ENCODE assay signal across 22 cellular contexts in genomic region chr20:53889411-53890148, GRCh38.
DNase-seq lines count a peak whose midpoint lies in the region; ATAC-seq, FAIRE-seq and TF ChIP-seq lines count a peak whose summit lies in the region.
"Had no signal": no experiment of that assay in that cellular context is flagged by ENCODE, and none has a peak within 500 bp of the region (broad histone marks: within the 10 kb centered on the region; RNA-seq: fewer than 3 reads in every experiment).

No MANE protein-coding gene starts in this region.

- H3K9me3 ChIP-seq in HEK293 (ENCODE audit: control insufficient read depth, insufficient read depth, low read depth, low read length), result no peaks in the 10 kb centered on the region
- H3K9me3 ChIP-seq in OCI-LY1 (ENCODE audit: low read length), result no peaks in the 10 kb centered on the region
- no peaks in the 10 kb centered on the region for H3K9me3 ChIP-seq in kidney (ENCODE audit: control insufficient read depth in 1 of 2, low read length in 2 of 2)
- H3K9me3 ChIP-seq: BE2C had no signal

- no peak for TF ChIP-seq CTCF in HEK293 (tag by site-specific recombination; IDR thresholded peaks at IDR 0.05)
- no peak for TF ChIP-seq CTCF in OCI-LY1 (IDR thresholded peaks at IDR 0.05; ENCODE audit: low read length)
- TF ChIP-seq CTCF in subcutaneous adipose tissue (IDR thresholded peaks at IDR 0.05; ENCODE audit: low read depth), result peak; percentile 94
- no peak for TF ChIP-seq CTCF in kidney (IDR thresholded peaks at IDR 0.05; ENCODE audit: borderline replicate concordance, extremely low read depth, insufficient read depth)
- no peak for TF ChIP-seq CTCF in chondrocyte (IDR thresholded peaks at IDR 0.05)

- no peaks in the 10 kb centered on the region for H3K27me3 ChIP-seq in OCI-LY1 (ENCODE audit: insufficient read depth, low read length)
- H3K27me3 ChIP-seq: BE2C had no signal

- ATAC-seq in HG03025 (IDR thresholded peaks at IDR 0.05; ENCODE audit: low FRiP score, unreplicated experiment), result no peak

- no peak overlapping the region for H3K4me3 Mint-ChIP-seq in chondrocyte (ENCODE audit: unreplicated experiment)
- H3K4me3 Mint-ChIP-seq: CD4-positive, CD25-positive, alpha-beta regulatory T cell; CD8-positive, alpha-beta memory T cell; IgD-negative memory B cell had no signal

- H3K27ac Mint-ChIP-seq in chondrocyte (ENCODE audit: unreplicated experiment), result no peak overlapping the region
- H3K27ac Mint-ChIP-seq: IgD-negative memory B cell had no signal

- H3K27ac ChIP-seq in HEK293 (ENCODE audit: extremely low read depth, low read depth, low read length), result no peak overlapping the region
- H3K27ac ChIP-seq in OCI-LY1 (ENCODE audit: low read depth, low read length, poor library complexity, severe bottlenecking), result peak overlapping the region; percentile 70
- H3K27ac ChIP-seq in kidney (ENCODE audit: low read depth in 2 of 2, low read length in 2 of 2), result no peak overlapping the region

- H3K9ac ChIP-seq in OCI-LY1 (ENCODE audit: low read length) (no peak overlapping the region), kidney (ENCODE audit: low read length in 2 of 2) (no peak overlapping the region)

- no peaks in the 10 kb centered on the region for H3K79me2 ChIP-seq in OCI-LY1 (ENCODE audit: insufficient read depth, low read length)

- H3K36me3 Mint-ChIP-seq in chondrocyte (ENCODE audit: low read depth), result no peaks in the 10 kb centered on the region
- H3K36me3 Mint-ChIP-seq: CD4-positive, CD25-positive, alpha-beta regulatory T cell; CD8-positive, alpha-beta memory T cell; IgD-negative memory B cell had no signal

- intact Hi-C loops in kidney (cut with DNase I), result no loop called here

- H3F3A ChIP-seq in OCI-LY1 (ENCODE audit: insufficient read depth, low read length), result peaks cover 11% of the 10 kb centered on the region

- no peak overlapping the region for H2AFZ ChIP-seq in OCI-LY1 (ENCODE audit: low read length)

- POLR2A ChIA-PET in HEK293 (lab: Yijun Ruan, JAX), result no interaction called here

- no peaks in the 10 kb centered on the region for H3K27me3 Mint-ChIP-seq in chondrocyte (ENCODE audit: low read depth)
- H3K27me3 Mint-ChIP-seq: CD4-positive, CD25-positive, alpha-beta regulatory T cell; CD8-positive, alpha-beta memory T cell; IgD-negative memory B cell had no signal

- H3K4me3 ChIP-seq in HEK293 (ENCODE audit: low read depth, low read length) (no peak overlapping the region), OCI-LY1 (ENCODE audit: low read depth, low read length, poor library complexity, severe bottlenecking) (no peak overlapping the region), kidney (ENCODE audit: low read length in 2 of 2) (no peak overlapping the region)

- DNase-seq in SK-MEL-5 (ENCODE audit: low read depth, low spot score) (peak; percentile 52), kidney (no peak), chondrocyte (ENCODE audit: low spot score) (no peak)
- DNase-seq: ACHN; BE2C; C1 segment of cervical spinal cord; Caco-2; CD4-positive, CD25-positive, alpha-beta regulatory T cell; CD8-positive, alpha-beta memory T cell; DMS153; DMS79; GDM1; GOT3; H7; KBM-7 had no signal

- peaks cover 7% of the 10 kb centered on the region for H3K4me1 ChIP-seq in HEK293 (ENCODE audit: control insufficient read depth, insufficient read depth, low read length)
- peaks cover 57% of the 10 kb centered on the region for H3K4me1 ChIP-seq in OCI-LY1 (ENCODE audit: insufficient read depth, low read length, severe bottlenecking)
- H3K4me1 ChIP-seq in kidney (ENCODE audit: control insufficient read depth in 1 of 2, insufficient read depth in 1 of 2, low read depth in 1 of 2, low read length in 2 of 2), result peaks cover 0 to 2% of the 10 kb centered on the region in 2 donors

- H3K4me2 ChIP-seq in OCI-LY1 (ENCODE audit: low read length), result no peak overlapping the region

- H3K36me3 ChIP-seq in HEK293 (ENCODE audit: control insufficient read depth in 2 of 2, insufficient read depth in 1 of 2, low read length in 2 of 2) (no peaks in the 10 kb centered on the region), OCI-LY1 (ENCODE audit: insufficient read depth, low read length) (no peaks in the 10 kb centered on the region), kidney (ENCODE audit: control insufficient read depth in 1 of 2, insufficient read depth in 2 of 2, low read length in 2 of 2) (no peaks in the 10 kb centered on the region)
- H3K36me3 ChIP-seq: BE2C had no signal

- in situ Hi-C loops in SK-MEL-5 (cut with HindIII; ENCODE audit: low pct_unique_long_range_greater_than_20kb, low sequenced_read_pairs), result no loop called here

- H3K9me2 ChIP-seq in OCI-LY1 (ENCODE audit: low read depth, low read length), result no peaks in the 10 kb centered on the region

- CTCF ChIA-PET in HEK293 (lab: Yijun Ruan, JAX), result interaction anchor here (0.7 kb wide), 1 partner anchor 9 kb away, joined by 4 read pairs; no protein-coding TSS in a partner anchor

- no peak for FAIRE-seq in kidney (lab: Jason Lieb, UNC)
- FAIRE-seq: A204.1, D721Med had no signal

- H4K20me1 ChIP-seq in OCI-LY1 (ENCODE audit: insufficient read depth, low read length), result no peaks in the 10 kb centered on the region

- H3K9me3 Mint-ChIP-seq in chondrocyte (ENCODE audit: low read depth), result peaks cover 6% of the 10 kb centered on the region
- H3K9me3 Mint-ChIP-seq: CD8-positive, alpha-beta memory T cell; IgD-negative memory B cell had no signal

- peaks cover 16% of the 10 kb centered on the region for H3K4me1 Mint-ChIP-seq in chondrocyte (ENCODE audit: low read depth)

TF ChIP-seq in HEK293, 187 proteins besides CTCF, POLR2A, EP300 and RAD21:
- no peak for TF ChIP-seq ZNF398 (tag by site-specific recombination; IDR thresholded peaks at IDR 0.05)
- no peak for TF ChIP-seq HOXC10 (CRISPR knock-in tag; IDR thresholded peaks at IDR 0.05)
- TF ChIP-seq ZNF133 (tag by site-specific recombination; IDR thresholded peaks at IDR 0.05), result 0 out of 2 replicates have a peak, but pooled peaks have one; percentile 35
- TF ChIP-seq ZNF174 (tag by site-specific recombination; IDR thresholded peaks at IDR 0.05), result no peak
TF ChIP-seq in HEK293: peak in this region for 1.
